ENCODE assay signal across 8 cellular contexts in genomic region chr17:80760501-80760900, GRCh38.
DNase-seq lines count a peak whose midpoint lies in the region; ATAC-seq and TF ChIP-seq lines count a peak whose summit lies in the region.

No MANE protein-coding gene starts in this region.

- H3K36me3 Mint-ChIP-seq in T-helper 1 cell treated with Interleukin-12 subunit alpha and Interleukin-12 subunit beta and Interleukin-4 antibody, amounts not matched to agents 30 μg/mL and 1 μg/mL, for 36 hours (ENCODE audit: low read depth) = peaks cover 51% of the 10 kb centered on the region
- H3K36me3 Mint-ChIP-seq in naive B cell (peaks cover 0 to 8% of the 10 kb centered on the region in 2 donors), progenitor cell of endocrine pancreas (ENCODE audit: insufficient read depth) (no peaks in the 10 kb centered on the region)

- in situ Hi-C loops in G401 (cut with HindIII; ENCODE audit: low sequenced_read_pairs) = no loop called here

- intact Hi-C loops in Right ventricle myocardium superior (cut with DNase I) = no loop called here

- no peak overlapping the region for H3K4me3 Mint-ChIP-seq in T-helper 1 cell treated with Interleukin-12 subunit alpha and Interleukin-12 subunit beta and Interleukin-4 antibody, amounts not matched to agents 30 μg/mL and 1 μg/mL, for 36 hours
- H3K4me3 Mint-ChIP-seq in naive B cell = peak overlapping the region in 6 of 8 donors; percentile 6 to 79 (median 34)
- H3K4me3 Mint-ChIP-seq in progenitor cell of endocrine pancreas (ENCODE audit: low read depth) = no peak overlapping the region

- DNase-seq in G401 (ENCODE audit: low spot score) (peak; percentile 38), NCI-H1694 (lab: John Stamatoyannopoulos, UW) (peak; percentile 72), naive B cell (peak; percentile 65), Right ventricle myocardium superior (no peak), progenitor cell of endocrine pancreas (ENCODE audit: low spot score, unreplicated experiment) (no peak), EL (no peak), D341Med (ENCODE audit: low spot score) (no peak)

- H3K9me3 Mint-ChIP-seq in T-helper 1 cell treated with Interleukin-12 subunit alpha and Interleukin-12 subunit beta and Interleukin-4 antibody, amounts not matched to agents 30 μg/mL and 1 μg/mL, for 36 hours = peaks cover 7% of the 10 kb centered on the region
- H3K9me3 Mint-ChIP-seq in naive B cell = no peaks in the 10 kb centered on the region
- no peaks in the 10 kb centered on the region for H3K9me3 Mint-ChIP-seq in progenitor cell of endocrine pancreas (ENCODE audit: low read depth)

- peak; percentile 30 to 71 for ATAC-seq in naive B cell (ENCODE audit: low read depth in 2 of 2)
- no peak for ATAC-seq in Right ventricle myocardium superior (ENCODE audit: poor library complexity)

- H3K27me3 Mint-ChIP-seq in T-helper 1 cell treated with Interleukin-12 subunit alpha and Interleukin-12 subunit beta and Interleukin-4 antibody, amounts not matched to agents 30 μg/mL and 1 μg/mL, for 36 hours (ENCODE audit: low read depth) = no peaks in the 10 kb centered on the region
- H3K27me3 Mint-ChIP-seq in naive B cell (no peaks in the 10 kb centered on the region), progenitor cell of endocrine pancreas (no peaks in the 10 kb centered on the region)

- TF ChIP-seq CTCF in progenitor cell of endocrine pancreas (IDR thresholded peaks at IDR 0.05; ENCODE audit: unreplicated experiment) = no peak

- H3K27ac Mint-ChIP-seq in T-helper 1 cell treated with Interleukin-12 subunit alpha and Interleukin-12 subunit beta and Interleukin-4 antibody, amounts not matched to agents 30 μg/mL and 1 μg/mL, for 36 hours = peak overlapping the region; percentile 98
- H3K27ac Mint-ChIP-seq in naive B cell = peak overlapping the region in 3 of 6 donors; percentile 28 to 95 (median 71)
- no peak overlapping the region for H3K27ac Mint-ChIP-seq in progenitor cell of endocrine pancreas

- H3K4me1 Mint-ChIP-seq in T-helper 1 cell treated with Interleukin-12 subunit alpha and Interleukin-12 subunit beta and Interleukin-4 antibody, amounts not matched to agents 30 μg/mL and 1 μg/mL, for 36 hours (ENCODE audit: low read depth) = peaks cover 75% of the 10 kb centered on the region
- peaks cover 27 to 63% (median 53%) of the 10 kb centered on the region in 3 donors for H3K4me1 Mint-ChIP-seq in naive B cell
- H3K4me1 Mint-ChIP-seq in progenitor cell of endocrine pancreas (ENCODE audit: low read depth) = peaks cover 6% of the 10 kb centered on the region

Comparison
In these comparisons a context has a peak if more than half of its experiments do, and no peak if none do; other contexts are left out.
1. DNase-seq: peak in G401 (single experiment), NCI-H1694 (single experiment) and naive B cell (single experiment); none in Right ventricle myocardium superior (single experiment), progenitor cell of endocrine pancreas (single experiment), EL (single experiment) and D341Med (single experiment).
2. H3K4me3 Mint-ChIP-seq: peak in naive B cell (6 of 8); none in T-helper 1 cell treated with Interleukin-12 subunit alpha and Interleukin-12 subunit beta and Interleukin-4 antibody, amounts not matched to agents 30 μg/mL and 1 μg/mL, for 36 hours (single experiment) and progenitor cell of endocrine pancreas (single experiment).